ENCODE assay signal across 1 cellular context in genomic region chr3:48232232-48232631, GRCh38.
TF ChIP-seq lines count a peak whose summit lies in the region.

No MANE protein-coding gene starts in this region.

TF ChIP-seq in SK-N-SH, 30 proteins besides CTCF, POLR2A, EP300 and RAD21 (continued from another document):
- TF ChIP-seq CHD2 (IDR thresholded peaks at IDR 0.05; ENCODE audit: low read length, partially characterized antibody) = no peak
- TF ChIP-seq TEAD4 (IDR thresholded peaks at IDR 0.05; ENCODE audit: borderline replicate concordance, insufficient read depth) = no peak
- TF ChIP-seq GATA2 (CRISPR knock-in tag; IDR thresholded peaks at IDR 0.05) = no peak
- TF ChIP-seq NFIC (IDR thresholded peaks at IDR 0.05; ENCODE audit: borderline replicate concordance) = no peak
